27 cellular contexts compared by ENCODE assay signal in genomic region chr22:32896951-32897350, GRCh38.
"Had no signal": no experiment of that assay in that cellular context is flagged by ENCODE, and none has a peak within 500 bp of the region (broad histone marks: within the 10 kb centered on the region; RNA-seq: fewer than 3 reads in every experiment).

No MANE protein-coding gene starts in this region.

- H3K27me3 ChIP-seq: ascending aorta, cardiac muscle cell, SJCRH30 had no signal

- DNase-seq: activated CD4-positive, alpha-beta memory T cell treated with anti-CD3 and anti-CD28 coated beads, Interleukin-2, amount 10 ng/mL, durations not matched to agents 7 days and 5 days; activated CD4-positive, alpha-beta T cell treated with anti-CD3 and anti-CD28 coated beads for 1 hour; activated CD4-positive, CD25-positive, alpha-beta regulatory T cell; activated CD8-positive, alpha-beta memory T cell treated with anti-CD3 and anti-CD28 coated beads for 24 hours; activated CD8-positive, alpha-beta memory T cell treated with anti-CD3 and anti-CD28 coated beads, Interleukin-2, amount 10 ng/mL, durations not matched to agents 7 days and 5 days; activated CD8-positive, alpha-beta memory T cell treated with anti-CD3 and anti-CD28 coated beads, Interleukin-2, amount 50 U/mL, for 48 hours; activated effector memory CD4-positive, alpha-beta T cell treated with Interleukin-2 at 50 U/mL for 16 hours; activated naive CD4-positive, alpha-beta T cell treated with anti-CD3 and anti-CD28 coated beads, Interleukin-2, amount 50 U/mL, for 16 hours; activated naive CD8-positive, alpha-beta T cell treated with anti-CD3 and anti-CD28 coated beads, Interleukin-2, amount 10 ng/mL, durations not matched to agents 7 days and 5 days; amygdala; MM.1S; MV-4-11; NCI-H1092; NCI-H1436 treated with DMSO at 0.1 percent for 48 hours; NCI-H1694 treated with DMSO at 0.1 percent for 48 hours; NCI-H2029; NCI-H345; NCI-H524 treated with DMSO at 0.1 percent for 48 hours; SHP77; SJCRH30; T1000; WERI-Rb-1 had no signal

- H3K27ac ChIP-seq: ascending aorta, cardiac muscle cell, KMS-11, SJCRH30, SK-N-MC, WERI-Rb-1 had no signal

- ATAC-seq: activated CD8-positive, alpha-beta memory T cell treated with anti-CD3 and anti-CD28 coated beads, Interleukin-2, amount 10 ng/mL, durations not matched to agents 7 days and 5 days; Panc1 had no signal

- H3K9ac ChIP-seq: KMS-11 had no signal

- H3K4me1 ChIP-seq: ascending aorta, SJCRH30 had no signal

- H3K36me3 ChIP-seq: ascending aorta, cardiac muscle cell, SJCRH30, WERI-Rb-1 had no signal

- H3K9me3 ChIP-seq: ascending aorta, SJCRH30 had no signal

- H3K4me3 ChIP-seq: ascending aorta, cardiac muscle cell, SJCRH30, SK-N-MC had no signal

- H3K4me2 ChIP-seq: KMS-11 had no signal
